8 cellular contexts compared by ENCODE assay signal in genomic region chr18:53909668-53910067, GRCh38.
DNase-seq lines count a peak whose midpoint lies in the region; ATAC-seq, FAIRE-seq and TF ChIP-seq lines count a peak whose summit lies in the region.

No MANE protein-coding gene starts in this region.

- intact Hi-C loops in endothelial cell of umbilical vein (cut with micrococcal nuclease), result loop anchor here (2.0 to 5.0 kb wide), 2 partner anchors 209 to 363 kb away; no protein-coding TSS in a partner anchor

- CTCF ChIA-PET in endothelial cell of umbilical vein (lab: Charles Lee), result interaction anchor here (1.7 to 2.7 kb wide), 2 partner anchors 210 to 218 kb away, joined by 7 to 17 read pairs; no protein-coding TSS in a partner anchor

- H2AFZ ChIP-seq in endothelial cell of umbilical vein (ENCODE audit: low read depth, low read length), result no peak overlapping the region

- no peaks in the 10 kb centered on the region for H3K9me1 ChIP-seq in endothelial cell of umbilical vein (replicated peaks; ENCODE audit: control insufficient read depth, extremely low read depth, insufficient read depth, low read length)

- H3K4me1 ChIP-seq in endothelial cell of umbilical vein (ENCODE audit: control insufficient read depth, extremely low read depth, insufficient read depth, low read length), result no peaks in the 10 kb centered on the region

- ATAC-seq in GM18502 (IDR thresholded peaks at IDR 0.05; ENCODE audit: poor library complexity, unreplicated experiment), result peak; percentile 75
- no peak for ATAC-seq in GM19463 (IDR thresholded peaks at IDR 0.05; ENCODE audit: unreplicated experiment)
- ATAC-seq in activated T-cell treated with anti-CD3 and anti-CD28 coated beads, Interleukin-2, amount 50 U/mL, for 4 hours, result no peak

- no peaks in the 10 kb centered on the region for H3K4me1 Mint-ChIP-seq in activated T-cell treated with anti-CD3 and anti-CD28 coated beads, Interleukin-2, amount 50 U/mL, for 4 hours (ENCODE audit: low read depth)

- H3K27me3 ChIP-seq in endothelial cell of umbilical vein (ENCODE audit: control insufficient read depth in 2 of 2, insufficient read depth in 2 of 2, low read length in 2 of 2), result no peaks in the 10 kb centered on the region

- FAIRE-seq in endothelial cell of umbilical vein (lab: Jason Lieb, UNC), result peak; percentile 26

- H3K36me3 Mint-ChIP-seq in activated T-cell treated with anti-CD3 and anti-CD28 coated beads, Interleukin-2, amount 50 U/mL, for 4 hours (ENCODE audit: insufficient read depth), result no peaks in the 10 kb centered on the region

- no peaks in the 10 kb centered on the region for H3K9me3 Mint-ChIP-seq in activated T-cell treated with anti-CD3 and anti-CD28 coated beads, Interleukin-2, amount 50 U/mL, for 4 hours

- H4K20me1 ChIP-seq in endothelial cell of umbilical vein (replicated peaks; ENCODE audit: control insufficient read depth, extremely low read depth, insufficient read depth, low read length), result no peaks in the 10 kb centered on the region

- H3K27me3 Mint-ChIP-seq in activated T-cell treated with anti-CD3 and anti-CD28 coated beads, Interleukin-2, amount 50 U/mL, for 4 hours (ENCODE audit: low read depth), result peaks cover 3% of the 10 kb centered on the region

- peak; percentile 56 for TF ChIP-seq CTCF in AG09319 (IDR thresholded peaks at IDR 0.05; ENCODE audit: low read depth, low read length)
- TF ChIP-seq CTCF in endothelial cell of umbilical vein (IDR thresholded peaks at IDR 0.05; ENCODE audit: extremely low read depth in 1 of 2, insufficient read depth in 1 of 2, low read depth in 1 of 2, low read length in 2 of 2), result peak in 1 of 2 donors; percentile 33

- no peak for TF ChIP-seq POLR2A in endothelial cell of umbilical vein (IDR thresholded peaks at IDR 0.05; ENCODE audit: low read depth, low read length)

- no peak overlapping the region for H3K4me2 ChIP-seq in endothelial cell of umbilical vein (ENCODE audit: insufficient read depth, low read length)

- DNase-seq in AG09319 (ENCODE audit: extremely low read depth, low read depth), result peak; percentile 10
- peak; percentile 34 for DNase-seq in LoVo (ENCODE audit: low spot score)
- no peak for DNase-seq in endothelial cell of umbilical vein (ENCODE audit: low read depth, low spot score)
- no peak for DNase-seq in activated gamma-delta T cell treated with Interleukin-2 at 50 U/mL for 16 hours
- DNase-seq in activated T-cell treated with anti-CD3 and anti-CD28 coated beads, Interleukin-2, amount 50 U/mL, for 4 hours, result no peak
- DNase-seq in activated T-cell treated with anti-CD3 and anti-CD28 coated beads, Interleukin-2, amount 50 U/mL, for 48 hours, result no peak

- no peak overlapping the region for H3K4me3 Mint-ChIP-seq in activated T-cell treated with anti-CD3 and anti-CD28 coated beads, Interleukin-2, amount 50 U/mL, for 4 hours

- no peaks in the 10 kb centered on the region for H3K36me3 ChIP-seq in endothelial cell of umbilical vein (ENCODE audit: control insufficient read depth in 2 of 2, extremely low read depth in 1 of 2, insufficient read depth in 2 of 2, low read length in 2 of 2)

- H3K9ac ChIP-seq in endothelial cell of umbilical vein (replicated peaks; ENCODE audit: extremely low read depth, insufficient read depth, low read length), result no peak overlapping the region

- POLR2A ChIA-PET in endothelial cell of umbilical vein (lab: Charles Lee), result no interaction called here

- dilution Hi-C loops in endothelial cell of umbilical vein (cut with MboI; ENCODE audit: extremely low pct_ligation_motif_present, low sequenced_read_pairs), result no loop called here

- H3K4me3 ChIP-seq in endothelial cell of umbilical vein (replicated peaks in 1 of 3; ENCODE audit: insufficient read depth in 1 of 3, low read depth in 1 of 3, low read length in 3 of 3), result no peak overlapping the region

- H3K27ac ChIP-seq in endothelial cell of umbilical vein (ENCODE audit: insufficient read depth, low read depth, low read length), result no peak overlapping the region

- H3K9me3 ChIP-seq in endothelial cell of umbilical vein (replicated peaks; ENCODE audit: control insufficient read depth, insufficient read depth, low read length), result no peaks in the 10 kb centered on the region

- H3K79me2 ChIP-seq in endothelial cell of umbilical vein (ENCODE audit: control insufficient read depth, insufficient read depth, low read length), result no peaks in the 10 kb centered on the region

- BruUV-seq in endothelial cell of umbilical vein (replicated peaks; lab: Mats Ljungman, UMichigan), result no TSS peak

TF ChIP-seq in endothelial cell of umbilical vein, 7 proteins besides CTCF, POLR2A, EP300 and RAD21:
- TF ChIP-seq FOS (IDR thresholded peaks at IDR 0.05; ENCODE audit: borderline replicate concordance, insufficient read depth, low read length) (no peak), POLR2AphosphoS5 (IDR thresholded peaks at IDR 0.05; ENCODE audit: insufficient read depth, low read depth, low read length) (no peak), EZH2 (IDR thresholded peaks at IDR 0.05; ENCODE audit: borderline replicate concordance, low read depth, low read length, severe bottlenecking) (no peak), JUN (IDR thresholded peaks at IDR 0.05; ENCODE audit: borderline replicate concordance, insufficient read depth, insufficient read length, low read depth) (no peak), MYC (IDR thresholded peaks at IDR 0.05; ENCODE audit: low read depth, low read length) (no peak)
- TF ChIP-seq, protein P1, sequence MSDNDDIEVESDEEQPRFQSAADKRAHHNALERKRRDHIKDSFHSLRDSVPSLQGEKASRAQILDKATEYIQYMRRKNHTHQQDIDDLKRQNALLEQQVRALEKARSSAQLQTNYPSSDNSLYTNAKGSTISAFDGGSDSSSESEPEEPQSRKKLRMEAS (IDR thresholded peaks at IDR 0.05; ENCODE audit: insufficient read depth, insufficient read length), result no peak
TF ChIP-seq in endothelial cell of umbilical vein: peak in this region for 0.

Comparison
In these comparisons a context has a peak if more than half of its experiments do, and no peak if none do; other contexts are left out.
1. DNase-seq: peak in AG09319 (single experiment) and LoVo (single experiment); none in endothelial cell of umbilical vein (single experiment), activated gamma-delta T cell treated with Interleukin-2 at 50 U/mL for 16 hours (single experiment), activated T-cell treated with anti-CD3 and anti-CD28 coated beads, Interleukin-2, amount 50 U/mL, for 4 hours (single experiment) and activated T-cell treated with anti-CD3 and anti-CD28 coated beads, Interleukin-2, amount 50 U/mL, for 48 hours (0 of 2).